ENCODE assay signal across 9 cellular contexts in genomic region chr17:59830846-59831486, GRCh38.
A peak's percentile ranks its signal among the peaks of the same experiment; 100 is the strongest.
DNase-seq lines count a peak whose midpoint lies in the region; ATAC-seq, FAIRE-seq and TF ChIP-seq lines count a peak whose summit lies in the region.
"Had no signal": no experiment of that assay in that cellular context is flagged by ENCODE, and none has a peak within 500 bp of the region (broad histone marks: within the 10 kb centered on the region; RNA-seq: fewer than 3 reads in every experiment).

No MANE protein-coding gene starts in this region.

- H3K79me2 ChIP-seq in GM23338 (replicated peaks; ENCODE audit: insufficient read depth), result no peaks in the 10 kb centered on the region

- H3K36me3 Mint-ChIP-seq in GM23338 (ENCODE audit: low read depth) (no peaks in the 10 kb centered on the region), endodermal cell (ENCODE audit: low read depth) (peaks cover 11% of the 10 kb centered on the region)

- H3K4me1 ChIP-seq in GM23338 (ENCODE audit: insufficient read depth), result peaks cover 15% of the 10 kb centered on the region
- H3K4me1 ChIP-seq in endodermal cell (ENCODE audit: control insufficient read depth, insufficient read depth, low read length), result peaks cover 6% of the 10 kb centered on the region
- H3K4me1 ChIP-seq in small intestine (ENCODE audit: control insufficient read depth in 2 of 2, insufficient read depth in 1 of 2, low read depth in 1 of 2, low read length in 1 of 2), result peaks cover 2 to 14% of the 10 kb centered on the region in 2 donors

- no peak for DNase-seq in GM23338 (ENCODE audit: low spot score)
- DNase-seq in endodermal cell, result peak; percentile 58
- peak; percentile 36 for DNase-seq in small intestine
- no peak for DNase-seq in NCI-H2171 treated with DMSO at 0.1 percent for 48 hours (lab: John Stamatoyannopoulos, UW)
- no peak for DNase-seq in NK-92 (lab: John Stamatoyannopoulos, UW; ENCODE audit: unreplicated experiment)
- DNase-seq: islet precursor cell had no signal

- H3K27me3 ChIP-seq in GM23338 (ENCODE audit: insufficient read depth) (no peaks in the 10 kb centered on the region), endodermal cell (ENCODE audit: control insufficient read depth, insufficient read depth, low read length, poor library complexity, severe bottlenecking) (no peaks in the 10 kb centered on the region), small intestine (ENCODE audit: control insufficient read depth in 2 of 2, insufficient read depth in 2 of 2, low read length in 2 of 2) (no peaks in the 10 kb centered on the region)

- H3K27me3 Mint-ChIP-seq in GM23338 (ENCODE audit: insufficient read depth, low read depth, poor library complexity), result no peaks in the 10 kb centered on the region
- H3K27me3 Mint-ChIP-seq in endodermal cell (ENCODE audit: insufficient read depth), result no peaks in the 10 kb centered on the region

- H3K9me2 ChIP-seq in GM23338 (ENCODE audit: insufficient read depth), result no peaks in the 10 kb centered on the region

- H3K27ac Mint-ChIP-seq in GM23338 (no peak overlapping the region), endodermal cell (peak overlapping the region; percentile 41)

- H3K36me3 ChIP-seq in GM23338 (ENCODE audit: insufficient read depth) (no peaks in the 10 kb centered on the region), endodermal cell (ENCODE audit: control insufficient read depth, insufficient read depth, low read length) (no peaks in the 10 kb centered on the region), small intestine (ENCODE audit: control insufficient read depth in 2 of 2, insufficient read depth in 2 of 2, low read length in 2 of 2) (peaks cover 0 to 2% of the 10 kb centered on the region in 2 donors)

- no peaks in the 10 kb centered on the region for H3K9me3 Mint-ChIP-seq in GM23338
- H3K9me3 Mint-ChIP-seq in endodermal cell, result no peaks in the 10 kb centered on the region

- H3K27ac ChIP-seq in GM23338 (ENCODE audit: low read depth) (peak overlapping the region; percentile 10; the same call in 1 of the 2 replicates), endodermal cell (ENCODE audit: low read depth, low read length) (no peak overlapping the region), small intestine (ENCODE audit: low read depth in 1 of 2, low read length in 1 of 2) (peak overlapping the region; percentile 53 to 89)

- 80 to 92% methylated on average over 1 of the region's 1 CpG for WGBS in endodermal cell (ENCODE audit: insufficient coverage in 1 of 2, insufficient read length in 1 of 2), 2 experiments
- 11 to 67% (median 39%) methylated on average over 1 of the region's 1 CpG for WGBS in small intestine, 3 donors

- H3K4me3 ChIP-seq in GM23338, result no peak overlapping the region
- H3K4me3 ChIP-seq in endodermal cell (ENCODE audit: low read length), result no peak overlapping the region
- H3K4me3 ChIP-seq in small intestine (ENCODE audit: low read depth in 1 of 2, low read length in 2 of 2), result no peak overlapping the region

- FAIRE-seq in small intestine (lab: Jason Lieb, UNC), result no peak

- no peak overlapping the region for H3K9ac ChIP-seq in endodermal cell (ENCODE audit: extremely low read depth, low read length, poor library complexity, severe bottlenecking)

- no peaks in the 10 kb centered on the region for H3F3A ChIP-seq in GM23338 (replicated peaks; ENCODE audit: low read depth)

- H3K4me2 ChIP-seq in GM23338, result no peak overlapping the region

- H2AFZ ChIP-seq in GM23338, result no peak overlapping the region

- TF ChIP-seq CTCF in GM23338 (conservative IDR thresholded peaks at IDR 0.05; ENCODE audit: low read depth in 2 of 2) (no peak), endodermal cell (conservative IDR thresholded peaks at IDR 0.05) (no peak)

- H3K4me3 Mint-ChIP-seq in GM23338 (no peak overlapping the region), endodermal cell (no peak overlapping the region)

- H3K9me3 ChIP-seq in endodermal cell (ENCODE audit: control insufficient read depth, low read length) (no peaks in the 10 kb centered on the region), small intestine (ENCODE audit: control insufficient read depth, low read depth) (no peaks in the 10 kb centered on the region)

- H3K4me1 Mint-ChIP-seq in GM23338 (peaks cover 33% of the 10 kb centered on the region), endodermal cell (peaks cover 27% of the 10 kb centered on the region)

- no peaks in the 10 kb centered on the region for H4K20me1 ChIP-seq in GM23338 (replicated peaks; ENCODE audit: insufficient read depth)

- ATAC-seq in GM23338 (no peak), SK-N-SH treated with all-trans-retinoic acid at 6 μM for 48 hours (no peak), GM18907 (IDR thresholded peaks at IDR 0.05; ENCODE audit: unreplicated experiment) (no peak), HG03521 (IDR thresholded peaks at IDR 0.05; ENCODE audit: unreplicated experiment) (no peak)

TF ChIP-seq in GM23338, 12 proteins besides CTCF, POLR2A, EP300 and RAD21 (continues in another document):
- TF ChIP-seq EZH2phosphoT487 (IDR thresholded peaks at IDR 0.05; ENCODE audit: unreplicated experiment) (no peak), JUNB (IDR thresholded peaks at IDR 0.05; ENCODE audit: unreplicated experiment) (no peak), CREB1 (CRISPR knock-in tag; IDR thresholded peaks at IDR 0.05; ENCODE audit: low read depth) (no peak), POLR2AphosphoS5 (IDR thresholded peaks at IDR 0.05; ENCODE audit: low read depth) (no peak)

TF ChIP-seq in SK-N-SH treated with all-trans-retinoic acid at 6 μM for 48 hours, 23 proteins besides CTCF, POLR2A, EP300 and RAD21:
- TF ChIP-seq OSR1 (CRISPR knock-in tag; IDR thresholded peaks at IDR 0.05) (0 out of 2 replicates have a peak, but pooled peaks have one; percentile 13), ZNF565 (CRISPR knock-in tag; conservative IDR thresholded peaks at IDR 0.05; ENCODE audit: low read depth) (0 out of 2 replicates have a peak, but pooled peaks have one; percentile 37), ZNF8 (CRISPR knock-in tag; IDR thresholded peaks at IDR 0.05) (no peak), ZFP3 (CRISPR knock-in tag; IDR thresholded peaks at IDR 0.05) (peak; percentile 80), CSDC2 (CRISPR knock-in tag; IDR thresholded peaks at IDR 0.05) (peak; percentile 85), SNAI2 (CRISPR knock-in tag; IDR thresholded peaks at IDR 0.05) (no peak), TOX (CRISPR knock-in tag; IDR thresholded peaks at IDR 0.05; ENCODE audit: borderline replicate concordance) (0 out of 2 replicates have a peak, but pooled peaks have one; percentile 37), PATZ1 (CRISPR knock-in tag; IDR thresholded peaks at IDR 0.05; ENCODE audit: borderline replicate concordance) (0 out of 2 replicates have a peak, but pooled peaks have one; percentile 13)

Comparison
In these comparisons a context has a peak if more than half of its experiments do, and no peak if none do; other contexts are left out.
1. DNase-seq: peak in endodermal cell (single experiment) and small intestine (single experiment); none in GM23338 (single experiment), NCI-H2171 treated with DMSO at 0.1 percent for 48 hours (single experiment) and NK-92 (single experiment).